18 cellular contexts compared by ENCODE assay signal in the genomic region with DNA sequence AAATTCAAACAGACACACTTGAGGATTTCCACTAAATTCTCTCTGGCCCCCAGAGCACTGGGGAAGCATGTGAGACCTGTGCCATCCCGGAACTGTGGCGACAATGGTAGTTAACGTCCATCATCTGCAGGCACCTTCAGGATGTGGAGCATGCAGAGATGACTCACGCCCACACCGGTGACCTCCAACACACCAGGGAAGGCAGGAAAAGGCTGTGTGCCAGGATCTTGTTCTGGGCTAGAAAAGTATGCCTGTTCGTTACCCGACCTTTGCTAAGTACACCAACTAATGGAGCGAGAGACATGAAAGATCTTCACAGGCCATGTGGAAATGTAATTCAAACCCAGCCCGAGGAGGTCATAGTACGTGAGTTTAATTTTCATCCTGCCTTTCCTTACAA.
DNase-seq lines count a peak whose midpoint lies in the region; ATAC-seq and TF ChIP-seq lines count a peak whose summit lies in the region.
"Had no signal": no experiment of that assay in that cellular context is flagged by ENCODE, and none has a peak within 500 bp of the region (broad histone marks: within the 10 kb centered on the region; RNA-seq: fewer than 3 reads in every experiment).

No MANE protein-coding gene starts in this region.

- DNase-seq in ELR (ENCODE audit: low read depth) (peak; percentile 23), PC-3 (peak; percentile 70), epithelial cell of esophagus (ENCODE audit: low read depth) (peak; percentile 31), retinal pigment epithelial cell (ENCODE audit: low read depth) (peak; percentile 31), posterior vena cava (ENCODE audit: low spot score) (no peak), KG1 (lab: John Stamatoyannopoulos, UW) (no peak), DMS153 treated with DMSO at 0.1 percent for 48 hours (lab: John Stamatoyannopoulos, UW; ENCODE audit: unreplicated experiment) (no peak)
- DNase-seq: activated naive CD4-positive, alpha-beta T cell; DMS153; hypothalamus; Kasumi-1; NCI-H1436 treated with DMSO at 0.1 percent for 48 hours; NCI-H345; stimulated activated CD4-positive, alpha-beta T cell treated with anti-CD3 and anti-CD28 coated beads, Interleukin-4, amount 100 ng/mL, for 4 hours; T-helper 9 cell had no signal

- no peak overlapping the region for H3K27ac ChIP-seq in PC-3 (ENCODE audit: low read length)
- H3K27ac ChIP-seq: body of pancreas, thoracic aorta had no signal

- H3K4me2 ChIP-seq in PC-3 (ENCODE audit: low read length) = peak overlapping the region; percentile 64

- BruUV-seq in PC-3 (replicated peaks; lab: Mats Ljungman, UMichigan) = no TSS peak

- H3K36me3 ChIP-seq in PC-3 (ENCODE audit: low read depth, low read length) = no peaks in the 10 kb centered on the region
- H3K36me3 ChIP-seq: thoracic aorta had no signal

- H3K9ac ChIP-seq in PC-3 (ENCODE audit: low read length) = no peak overlapping the region

- intact Hi-C loops in PC-3 (cut with micrococcal nuclease) = no loop called here
- intact Hi-C loops in posterior vena cava (cut with DNase I) = no loop called here

- POLR2A ChIA-PET in PC-3 (lab: Charles Lee; ENCODE audit: unreplicated experiment) = no interaction called here

- H3K9me2 ChIP-seq in PC-3 (replicated peaks; ENCODE audit: low read length) = no peaks in the 10 kb centered on the region

- CTCF ChIA-PET in PC-3 (lab: Charles Lee) = no interaction called here

- H3K9me3 ChIP-seq in PC-3 (ENCODE audit: low read length) = no peaks in the 10 kb centered on the region
- H3K9me3 ChIP-seq: body of pancreas, thoracic aorta had no signal

- H2AFZ ChIP-seq in PC-3 (ENCODE audit: low read length) = no peak overlapping the region

- H3F3A ChIP-seq in PC-3 (ENCODE audit: low read length, unreplicated experiment) = no peaks in the 10 kb centered on the region

- ATAC-seq in PC-3 (peak; percentile 81), HG02588 (IDR thresholded peaks at IDR 0.05; ENCODE audit: unreplicated experiment) (no peak)
- ATAC-seq: body of pancreas had no signal

- peaks cover 15% of the 10 kb centered on the region for H3K4me1 ChIP-seq in PC-3 (ENCODE audit: insufficient read depth, low read length)
- H3K4me1 ChIP-seq: body of pancreas had no signal

- no peaks in the 10 kb centered on the region for H4K20me1 ChIP-seq in PC-3 (ENCODE audit: low read length)

- H3K79me2 ChIP-seq in PC-3 (ENCODE audit: low read length) = no peaks in the 10 kb centered on the region

- H3K4me3 ChIP-seq in PC-3 (ENCODE audit: low read length) (no peak overlapping the region), epithelial cell of esophagus (ENCODE audit: low read length) (no peak overlapping the region), retinal pigment epithelial cell (ENCODE audit: low read length) (no peak overlapping the region)
- H3K4me3 ChIP-seq: body of pancreas, thoracic aorta had no signal

- TF ChIP-seq CTCF in PC-3 (conservative IDR thresholded peaks at IDR 0.05; ENCODE audit: low read depth, low read length) (no peak), epithelial cell of esophagus (IDR thresholded peaks at IDR 0.05; ENCODE audit: insufficient read depth, low read depth, low read length, missing control alignments) (no peak), retinal pigment epithelial cell (conservative IDR thresholded peaks at IDR 0.05; ENCODE audit: low read depth, low read length) (no peak)

- H3K27me3 ChIP-seq in PC-3 (ENCODE audit: low read length) = peaks cover 41% of the 10 kb centered on the region
- H3K27me3 ChIP-seq: body of pancreas had no signal

Comparison
In these comparisons a context has a peak if more than half of its experiments do, and no peak if none do; other contexts are left out.
1. DNase-seq: peak in ELR (single experiment), PC-3 (single experiment), epithelial cell of esophagus (single experiment) and retinal pigment epithelial cell (single experiment); none in posterior vena cava (single experiment), KG1 (single experiment) and DMS153 treated with DMSO at 0.1 percent for 48 hours (single experiment).